In genomic region chr2:26244479-26245230, GRCh38 we compare ENCODE assay signal across 8 cellular contexts. TPM values are rescaled to one million over a fixed set of nuclear protein-coding genes. Genes with fewer than 3 reads are reported as not detected.
DNase-seq lines count a peak whose midpoint lies in the region; ATAC-seq and TF ChIP-seq lines count a peak whose summit lies in the region.

Gene HADHA (minus strand): TSS chr2:26244632. CDS start chr2:26244596, 36 bp downstream.
Gene HADHB (plus strand): TSS chr2:26244939. CDS start chr2:26254255, 9,316 bp downstream.

- H3K27ac ChIP-seq in cardiac muscle cell (peak within 1 kb of the TSS; percentile 99), trophoblast cell (ENCODE audit: low read depth, low read length) (peak within 1 kb of the TSS; percentile 82), transverse colon (peak within 1 kb of the TSS; percentile 86 to 97 (median 92))

- no peak within 1 kb of the TSS for H2AK5ac ChIP-seq in trophoblast cell (ENCODE audit: low read length)

- H3K79me2 ChIP-seq in trophoblast cell (ENCODE audit: control insufficient read depth, insufficient read depth, low read length, poor library complexity), result peaks cover 7% of the 10 kb centered on the region

- peak within 1 kb of the TSS; percentile 35 for H3K4ac ChIP-seq in trophoblast cell (ENCODE audit: low read depth, low read length)

- H3K4me1 ChIP-seq in cardiac muscle cell (ENCODE audit: low read depth), result peaks cover 15% of the 10 kb centered on the region
- H3K4me1 ChIP-seq in trophoblast cell (ENCODE audit: control insufficient read depth in 1 of 2, insufficient read depth in 2 of 2, low read length in 2 of 2), result no peaks in the 10 kb centered on the region
- H3K4me1 ChIP-seq in transverse colon, result peaks cover 21 to 68% (median 49%) of the 10 kb centered on the region in 4 donors

- no peak within 1 kb of the TSS for H3K23ac ChIP-seq in trophoblast cell (ENCODE audit: low read length)

- no CpG with 5 or more reads among the region's 51 CpGs for WGBS in trophoblast cell (ENCODE audit: extremely low coverage, insufficient coverage, insufficient read length)
- WGBS in transverse colon (ENCODE audit: low coverage in 1 of 2), 2 donors, result 0 to 1% methylated on average over 1 to 29 of the region's 51 CpGs

- peak; percentile 29 for TF ChIP-seq EP300 in transverse colon (IDR thresholded peaks at IDR 0.05; ENCODE audit: low read depth)

- peak within 1 kb of the TSS; percentile 94 for H3K9ac ChIP-seq in trophoblast cell (ENCODE audit: low read length)

- H2AFZ ChIP-seq in trophoblast cell (ENCODE audit: insufficient read depth, low read length, poor library complexity), result peak within 1 kb of the TSS; percentile 72

- H3K27me3 ChIP-seq in cardiac muscle cell (no peaks in the 10 kb centered on the region), trophoblast cell (ENCODE audit: insufficient read depth, low read length) (no peaks in the 10 kb centered on the region), transverse colon (no peaks in the 10 kb centered on the region)

- H3K9me3 ChIP-seq in cardiac muscle cell (ENCODE audit: low read depth), result no peaks in the 10 kb centered on the region
- H3K9me3 ChIP-seq in trophoblast cell (ENCODE audit: insufficient read depth, low read depth, low read length), result no peaks in the 10 kb centered on the region
- no peaks in the 10 kb centered on the region for H3K9me3 ChIP-seq in transverse colon

- H3K4me3 ChIP-seq in GM12865 (ENCODE audit: low read depth, low read length) (peak within 1 kb of the TSS; percentile 95), cardiac muscle cell (peak within 1 kb of the TSS; percentile 93), trophoblast cell (ENCODE audit: low read depth, low read length) (peak within 1 kb of the TSS; percentile 90), transverse colon (peak within 1 kb of the TSS; percentile 73 to 90 (median 78))

- peaks cover 5% of the 10 kb centered on the region for H3K79me1 ChIP-seq in trophoblast cell (ENCODE audit: low read length)

- peak within 1 kb of the TSS; percentile 39 for H2BK120ac ChIP-seq in trophoblast cell (ENCODE audit: insufficient read depth, low read length, poor library complexity)

- no peak within 1 kb of the TSS for H2BK12ac ChIP-seq in trophoblast cell (ENCODE audit: low read length)

- TF ChIP-seq POLR2A in transverse colon (IDR thresholded peaks at IDR 0.05), result peak; percentile 91

- H2BK5ac ChIP-seq in trophoblast cell (ENCODE audit: low read depth, low read length, poor library complexity), result peak within 1 kb of the TSS; percentile 77

- peak within 1 kb of the TSS; percentile 60 for H4K12ac ChIP-seq in trophoblast cell (ENCODE audit: low read depth, low read length)

- H3K36me3 ChIP-seq in cardiac muscle cell (no peaks in the 10 kb centered on the region), trophoblast cell (ENCODE audit: control insufficient read depth in 1 of 2, insufficient read depth in 2 of 2, low read length in 2 of 2) (no peaks in the 10 kb centered on the region), transverse colon (no peaks in the 10 kb centered on the region)

- H3K14ac ChIP-seq in trophoblast cell (ENCODE audit: low read length), result peak within 1 kb of the TSS; percentile 78

- peak within 1 kb of the TSS; percentile 86 for H4K8ac ChIP-seq in trophoblast cell (ENCODE audit: low read depth, low read length)

- H3K18ac ChIP-seq in trophoblast cell (ENCODE audit: low read length), result peak within 1 kb of the TSS; percentile 68

- peak within 1 kb of the TSS; percentile 74 for H4K91ac ChIP-seq in trophoblast cell (ENCODE audit: low read depth, low read length)

- ATAC-seq in HG02623 (IDR thresholded peaks at IDR 0.05; ENCODE audit: unreplicated experiment), result peak; percentile 62

- peak within 1 kb of the TSS; percentile 81 for H3K4me2 ChIP-seq in trophoblast cell (ENCODE audit: low read length)

- in situ Hi-C loops in transverse colon (cut with MboI; ENCODE audit: low pct_ligation_motif_present in 1 of 4, low pct_unique_long_range_greater_than_20kb in 1 of 4, low sequenced_read_pairs in 3 of 4), result loop anchor here in 1 of 4 donors (25.0 kb wide), 1 partner anchor 93 kb away; the partner anchor contains the start of genes ADGRF3 and SELENOI

- TF ChIP-seq CTCF in GM12865 (IDR thresholded peaks at IDR 0.05; ENCODE audit: insufficient read depth, low read depth, low read length, missing control alignments), result peak; percentile 27
- TF ChIP-seq CTCF in cardiac muscle cell (IDR thresholded peaks at IDR 0.05; ENCODE audit: low read depth, low read length), result peak; percentile 25
- peak in 3 of 5 experiments; percentile 16 to 53 (median 46) for TF ChIP-seq CTCF in transverse colon (IDR thresholded peaks at IDR 0.05)

- peak; percentile 93 for DNase-seq in GM12865 (ENCODE audit: low read depth)
- peak; percentile 89 for DNase-seq in NCI-H1105 treated with DMSO at 0.1 percent for 48 hours (lab: John Stamatoyannopoulos, UW)
- peak; percentile 96 to 97 for DNase-seq in SW 1271 (lab: John Stamatoyannopoulos, UW)
- peak; percentile 64 for DNase-seq in activated naive CD8-positive, alpha-beta T cell treated with anti-CD3 and anti-CD28 coated beads, Interleukin-2, amount 50 U/mL, for 16 hours (ENCODE audit: low read depth, low spot score)
- peak; percentile 94 to 96 for DNase-seq in cardiac muscle cell (ENCODE audit: low read depth in 1 of 2, low spot score in 1 of 2)
- peak; percentile 89 to 93 for DNase-seq in trophoblast cell
- peak; percentile 94 for DNase-seq in transverse colon

- intact Hi-C loops in transverse colon (cut with DNase I; ENCODE audit: low total_unique reads), result loop anchor here (2.0 kb wide), 1 partner anchor 54 kb away; no protein-coding TSS in a partner anchor

RNA-seq across cellular contexts. Expression of gene HADHA, which starts in this region (rescaled TPM):
- total RNA-seq in cardiac muscle cell (149 and 154 TPM in 2 replicates), transverse colon (100 to 1,000 TPM in 2 of 4 donors, 10 to 100 TPM in 2; 92.8 to 233 (median 142) TPM)
- polyA plus RNA-seq in cardiac muscle cell, result 197 and 223 TPM in 2 replicates
- 73.1 TPM in 2 replicates for polyA plus RNA-seq in trophoblast cell (2013)

RNA-seq across cellular contexts. Expression of gene HADHB, which starts in this region (rescaled TPM):
- total RNA-seq in cardiac muscle cell (108 and 118 TPM in 2 replicates), transverse colon (100 to 1,000 TPM in 2 of 4 donors, 10 to 100 TPM in 2; 53.1 to 182 (median 133) TPM)
- 189 and 229 TPM in 2 replicates for polyA plus RNA-seq in cardiac muscle cell
- polyA plus RNA-seq in trophoblast cell (2013), result 45.9 and 46.1 TPM in 2 replicates

Comparison
In these comparisons a context has a peak if more than half of its experiments do, and no peak if none do; other contexts are left out.
1. Peak in every context shown above with its lines: DNase-seq, ATAC-seq, H3K4me3 ChIP-seq and H3K27ac ChIP-seq.